In genomic region chr14:100222219-100223093, GRCh38 we compare ENCODE assay signal across 10 cellular contexts. TPM values are rescaled to one million over a fixed set of nuclear protein-coding genes. Genes with fewer than 3 reads are reported as not detected.
DNase-seq lines count a peak whose midpoint lies in the region; ATAC-seq and TF ChIP-seq lines count a peak whose summit lies in the region.
"Had no signal": no experiment of that assay in that cellular context is flagged by ENCODE, and none has a peak within 500 bp of the region (broad histone marks: within the 10 kb centered on the region; RNA-seq: fewer than 3 reads in every experiment).

No MANE protein-coding gene starts in this region.

- intact Hi-C loops in left colon (cut with DNase I, micrococcal nuclease) (no loop called here), natural killer cell (cut with micrococcal nuclease) (loop anchor here (2.0 kb wide), 1 partner anchor 14 kb away; no protein-coding TSS in a partner anchor)

- DNase-seq in AG04449 (ENCODE audit: low read depth, low spot score), result no peak
- DNase-seq in Peyer's patch, result peak in 1 of 3 donors; percentile 50
- DNase-seq in left colon, result no peak
- DNase-seq in DMS53 treated with DMSO at 0.1 percent for 48 hours (lab: John Stamatoyannopoulos, UW; ENCODE audit: unreplicated experiment), result no peak
- no peak for DNase-seq in cerebellar cortex (ENCODE audit: low spot score)
- DNase-seq in natural killer cell, result no peak

- H3K27ac ChIP-seq in Peyer's patch, result peak overlapping the region; percentile 61 to 81 (median 78)

- ATAC-seq in GM21381 (IDR thresholded peaks at IDR 0.05; ENCODE audit: unreplicated experiment) (peak; percentile 14), left colon (peak; percentile 2), natural killer cell (no peak), GM19035 (IDR thresholded peaks at IDR 0.05; ENCODE audit: unreplicated experiment) (no peak)

- peaks cover 4 to 13% of the 10 kb centered on the region in 2 donors for H3K4me1 Mint-ChIP-seq in natural killer cell

- no peaks in the 10 kb centered on the region for H3K27me3 ChIP-seq in Peyer's patch

- H3K9me3 ChIP-seq in Peyer's patch, result no peaks in the 10 kb centered on the region

- H3K4me3 Mint-ChIP-seq in natural killer cell, result no peak overlapping the region
- H3K4me3 Mint-ChIP-seq: natural killer cell treated with Interleukin-12 subunit alpha and Interleukin-12 subunit beta and Interleukin-15 and Interleukin-18, amount 100 ng/mL, for 72 hours had no signal

- TF ChIP-seq CTCF in AG04449 (IDR thresholded peaks at IDR 0.05; ENCODE audit: insufficient read depth, low read length, missing control alignments) (no peak), Peyer's patch (IDR thresholded peaks at IDR 0.05) (no peak), natural killer cell (IDR thresholded peaks at IDR 0.05) (no peak)

- no peaks in the 10 kb centered on the region for H3K36me3 ChIP-seq in Peyer's patch

- TF ChIP-seq POLR2A in Peyer's patch (IDR thresholded peaks at IDR 0.05), result no peak

- H3K27me3 Mint-ChIP-seq in natural killer cell (ENCODE audit: low read depth in 2 of 2), result no peaks in the 10 kb centered on the region
- H3K27me3 Mint-ChIP-seq: activated B cell treated with CpG ODN at 0.5 μM for 24 hours; natural killer cell treated with Interleukin-12 subunit alpha and Interleukin-12 subunit beta and Interleukin-15 and Interleukin-18, amount 100 ng/mL, for 72 hours had no signal

- POLR2A ChIA-PET in AG04449 (lab: Yijun Ruan, JAX), result interaction anchor here (0.8 kb wide), 1 partner anchor 12 kb away, joined by 3 read pairs; no protein-coding TSS in a partner anchor

- no peaks in the 10 kb centered on the region for H3K9me3 Mint-ChIP-seq in natural killer cell
- H3K9me3 Mint-ChIP-seq: activated B cell treated with CpG ODN at 0.5 μM for 24 hours; natural killer cell treated with Interleukin-12 subunit alpha and Interleukin-12 subunit beta and Interleukin-15 and Interleukin-18, amount 100 ng/mL, for 72 hours had no signal

- H3K4me1 ChIP-seq in Peyer's patch, result peaks cover 6 to 37% (median 16%) of the 10 kb centered on the region in 4 donors

- H3K27ac Mint-ChIP-seq in natural killer cell, result no peak overlapping the region
- H3K27ac Mint-ChIP-seq: activated B cell treated with CpG ODN at 0.5 μM for 24 hours; natural killer cell treated with Interleukin-12 subunit alpha and Interleukin-12 subunit beta and Interleukin-15 and Interleukin-18, amount 100 ng/mL, for 72 hours had no signal

- peak overlapping the region; percentile 6; the same call in 1 of the 2 replicates for H3K4me3 ChIP-seq in AG04449 (ENCODE audit: low read depth, low read length)
- H3K4me3 ChIP-seq in Peyer's patch, result peak overlapping the region; percentile 42 to 55 (median 52)

- CTCF ChIA-PET in AG04449 (lab: Yijun Ruan, JAX), result interaction anchor here (1.0 to 6.6 kb wide), 5 partner anchors 12 to 80 kb away, joined by 3 to 53 read pairs (median 7); no protein-coding TSS in a partner anchor

- H3K36me3 Mint-ChIP-seq in natural killer cell, result no peaks in the 10 kb centered on the region
- H3K36me3 Mint-ChIP-seq: natural killer cell treated with Interleukin-12 subunit alpha and Interleukin-12 subunit beta and Interleukin-15 and Interleukin-18, amount 100 ng/mL, for 72 hours had no signal

RNA-seq across cellular contexts. Expression of gene YY1, which starts 16.5 kb away (rescaled TPM):
- total RNA-seq in Peyer's patch (10 to 100 TPM; 42.0 to 63.5 (median 50.9) TPM), left colon (10 to 100 TPM; 57.4 to 70.1 TPM), natural killer cell (10 to 100 TPM; 77.9 to 92.6 (median 90.4) TPM)

Comparison
In these comparisons a context has a peak if more than half of its experiments do, and no peak if none do; other contexts are left out.
1. ATAC-seq: peak in GM21381 (single experiment) and left colon (single experiment); none in natural killer cell (0 of 3) and GM19035 (single experiment).